In the genomic region with DNA sequence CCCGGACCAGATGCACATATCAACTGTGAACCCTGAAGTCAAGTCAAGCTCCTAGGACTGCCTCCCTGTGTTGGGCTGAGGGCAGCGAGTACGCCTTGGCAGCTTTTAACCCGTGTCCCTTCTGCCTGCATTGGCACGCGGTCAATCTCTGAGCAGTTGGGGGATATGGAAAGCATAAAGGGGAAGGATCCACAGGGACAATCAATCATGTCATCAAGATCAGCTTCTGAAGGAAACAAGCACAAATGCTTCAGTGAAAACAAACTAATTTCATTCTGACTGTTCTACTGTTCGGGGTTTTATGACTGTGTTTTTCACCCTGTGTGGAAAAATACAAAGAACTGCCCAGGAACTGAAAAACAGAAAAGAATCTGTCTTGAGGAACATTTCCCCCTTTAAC, we compare ENCODE assay signal across 1 cellular context.
TF ChIP-seq lines count a peak whose summit lies in the region.

No MANE protein-coding gene starts in this region.

TF ChIP-seq in GM12878, 131 proteins besides CTCF, POLR2A, EP300 and RAD21 (continued from another document):
- TF ChIP-seq, protein P1, sequence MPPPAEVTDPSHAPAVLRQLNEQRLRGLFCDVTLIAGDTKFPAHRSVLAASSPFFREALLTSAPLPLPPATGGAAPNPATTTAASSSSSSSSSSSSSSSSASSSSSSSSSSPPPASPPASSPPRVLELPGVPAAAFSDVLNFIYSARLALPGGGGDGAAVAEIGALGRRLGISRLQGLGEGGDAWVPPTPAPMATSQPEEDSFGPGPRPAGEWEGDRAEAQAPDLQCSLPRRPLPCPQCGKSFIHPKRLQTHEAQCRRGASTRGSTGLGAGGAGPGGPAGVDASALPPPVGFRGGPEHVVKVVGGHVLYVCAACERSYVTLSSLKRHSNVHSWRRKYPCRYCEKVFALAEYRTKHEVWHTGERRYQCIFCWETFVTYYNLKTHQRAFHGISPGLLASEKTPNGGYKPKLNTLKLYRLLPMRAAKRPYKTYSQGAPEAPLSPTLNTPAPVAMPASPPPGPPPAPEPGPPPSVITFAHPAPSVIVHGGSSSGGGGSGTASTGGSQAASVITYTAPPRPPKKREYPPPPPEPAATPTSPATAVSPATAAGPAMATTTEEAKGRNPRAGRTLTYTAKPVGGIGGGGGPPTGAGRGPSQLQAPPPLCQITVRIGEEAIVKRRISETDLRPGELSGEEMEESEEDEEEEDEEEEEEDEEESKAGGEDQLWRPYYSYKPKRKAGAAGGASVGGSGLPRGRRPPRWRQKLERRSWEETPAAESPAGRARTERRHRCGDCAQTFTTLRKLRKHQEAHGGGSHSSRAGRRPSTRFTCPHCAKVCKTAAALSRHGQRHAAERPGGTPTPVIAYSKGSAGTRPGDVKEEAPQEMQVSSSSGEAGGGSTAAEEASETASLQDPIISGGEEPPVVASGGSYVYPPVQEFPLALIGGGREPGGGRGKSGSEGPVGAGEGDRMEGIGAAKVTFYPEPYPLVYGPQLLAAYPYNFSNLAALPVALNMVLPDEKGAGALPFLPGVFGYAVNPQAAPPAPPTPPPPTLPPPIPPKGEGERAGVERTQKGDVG (CRISPR knock-in tag; IDR thresholded peaks at IDR 0.05): no peak
- peak; percentile 39; the same call in 1 of the 2 replicates for TF ChIP-seq NFIC (IDR thresholded peaks at IDR 0.05; ENCODE audit: low read depth, low read length)
